22 cellular contexts compared by ENCODE assay signal in the genomic region with DNA sequence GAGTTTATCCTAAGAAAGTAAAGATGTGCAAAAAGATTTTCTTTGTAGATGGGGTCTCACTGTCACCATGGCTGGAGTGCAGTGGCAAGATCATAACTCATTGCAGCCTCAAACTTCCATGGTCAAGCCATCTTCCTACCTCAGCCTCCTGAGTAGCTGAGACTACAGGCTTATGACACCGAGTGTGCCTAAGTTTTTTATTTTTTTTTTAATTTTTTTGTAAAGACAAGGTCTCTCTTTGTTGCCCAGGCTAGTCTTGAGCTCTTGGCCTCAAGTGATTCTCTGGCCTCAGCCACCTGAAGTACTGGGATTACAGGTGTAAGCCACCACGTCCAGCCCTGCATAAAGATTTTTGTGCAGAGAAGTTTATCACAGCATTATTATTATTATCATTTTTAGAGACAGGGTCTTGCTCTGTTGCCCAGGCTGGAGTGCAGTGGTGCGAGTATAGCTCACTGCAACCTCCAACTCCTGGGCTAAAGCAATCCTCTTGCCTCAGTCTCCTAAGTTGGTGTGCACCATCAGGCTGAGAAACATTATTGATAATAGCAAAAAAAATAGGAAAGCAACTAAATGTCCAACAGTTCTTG.
"Had no signal": no experiment of that assay in that cellular context is flagged by ENCODE, and none has a peak within 500 bp of the region (broad histone marks: within the 10 kb centered on the region; RNA-seq: fewer than 3 reads in every experiment).

No MANE protein-coding gene starts in this region.

- H3K4me1 ChIP-seq: parathyroid adenoma, sigmoid colon had no signal

- H3K36me3 ChIP-seq: ascending aorta, esophagus muscularis mucosa, heart right ventricle, sigmoid colon, thoracic aorta had no signal

- H3K4me1 Mint-ChIP-seq: immature natural killer cell had no signal

- H3K27ac Mint-ChIP-seq: activated CD4-positive, alpha-beta T cell treated with anti-CD3 and anti-CD28 coated beads, Interleukin-2, amount 10 ng/mL, durations not matched to agents 7 days and 5 days; activated CD8-positive, alpha-beta T cell treated with anti-CD3 and anti-CD28 coated beads, Interleukin-2, amount 10 ng/mL, durations not matched to agents 7 days and 5 days; activated naive CD4-positive, alpha-beta T cell treated with anti-CD3 and anti-CD28 coated beads, Interleukin-2, amount 10 ng/mL, durations not matched to agents 7 days and 5 days; activated T-cell treated with anti-CD3 and anti-CD28 coated beads, Interleukin-2, amount 50 U/mL, for 24 hours; immature natural killer cell; mesothelial cell of epicardium had no signal

- H3K79me2 ChIP-seq: parathyroid adenoma had no signal

- H3K9me3 ChIP-seq: ascending aorta, esophagus muscularis mucosa, heart right ventricle, sigmoid colon, thoracic aorta had no signal

- DNase-seq: activated CD4-positive, alpha-beta T cell treated with anti-CD3 and anti-CD28 coated beads, Interleukin-2, amount 10 ng/mL, durations not matched to agents 7 days and 5 days; activated CD8-positive, alpha-beta T cell treated with anti-CD3 and anti-CD28 coated beads, Interleukin-2, amount 10 ng/mL, durations not matched to agents 7 days and 5 days; activated naive CD4-positive, alpha-beta T cell treated with anti-CD3 and anti-CD28 coated beads, Interleukin-2, amount 10 ng/mL, durations not matched to agents 7 days and 5 days; activated T-cell treated with anti-CD3 and anti-CD28 coated beads, Interleukin-2, amount 50 U/mL, for 24 hours; cerebellar nuclear complex; cortex of kidney; effector CD4-positive, alpha-beta T cell; heart right ventricle; immature natural killer cell; left ventricle myocardium superior; sigmoid colon; stimulated activated CD4-positive, alpha-beta T cell treated with anti-CD3 and anti-CD28 coated beads, Interleukin-4, amount 100 ng/mL, for 4 hours; stimulated activated naive B cell treated with anti-CD40 and anti-IgM and Interleukin-4, amounts not matched to agents 10 μg/mL and 1 μg/mL and 100 μg/mL, for 72 hours; T1000 had no signal

- H2AFZ ChIP-seq: parathyroid adenoma had no signal

- H3K27ac ChIP-seq: parathyroid adenoma had no signal

- H3K27me3 ChIP-seq: ascending aorta, esophagus muscularis mucosa, heart right ventricle, sigmoid colon had no signal

- H3K4me3 ChIP-seq: ascending aorta, esophagus muscularis mucosa, heart right ventricle, sigmoid colon, thoracic aorta had no signal

- FAIRE-seq: bronchial epithelial cell had no signal

- H3K36me3 Mint-ChIP-seq: activated naive CD4-positive, alpha-beta T cell treated with anti-CD3 and anti-CD28 coated beads, Interleukin-2, amount 10 ng/mL, durations not matched to agents 7 days and 5 days; mesothelial cell of epicardium; natural killer cell treated with Interleukin-12 subunit alpha and Interleukin-12 subunit beta and Interleukin-15 and Interleukin-18, amount 100 ng/mL, for 72 hours had no signal

- H3K9me3 Mint-ChIP-seq: activated CD4-positive, alpha-beta T cell treated with anti-CD3 and anti-CD28 coated beads, Interleukin-2, amount 10 ng/mL, durations not matched to agents 7 days and 5 days; activated naive CD4-positive, alpha-beta T cell treated with anti-CD3 and anti-CD28 coated beads, Interleukin-2, amount 10 ng/mL, durations not matched to agents 7 days and 5 days; activated T-cell treated with anti-CD3 and anti-CD28 coated beads, Interleukin-2, amount 50 U/mL, for 24 hours; immature natural killer cell; mesothelial cell of epicardium; natural killer cell treated with Interleukin-12 subunit alpha and Interleukin-12 subunit beta and Interleukin-15 and Interleukin-18, amount 100 ng/mL, for 72 hours; stimulated activated naive B cell treated with anti-CD40 and anti-IgM and Interleukin-4, amounts not matched to agents 10 μg/mL and 1 μg/mL and 100 μg/mL, for 72 hours had no signal

- ATAC-seq: activated CD4-positive, CD25-positive, alpha-beta regulatory T cell treated with anti-CD3 and anti-CD28 coated beads, Interleukin-2, amount 50 U/mL, for 24 hours; activated CD8-positive, alpha-beta T cell treated with anti-CD3 and anti-CD28 coated beads, Interleukin-2, amount 10 ng/mL, durations not matched to agents 7 days and 5 days; heart right ventricle; left ventricle myocardium superior; natural killer cell treated with Interleukin-12 subunit alpha and Interleukin-12 subunit beta and Interleukin-15 and Interleukin-18, amount 100 ng/mL, for 72 hours; stimulated activated naive B cell treated with anti-CD40 and anti-IgM and Interleukin-4, amounts not matched to agents 10 μg/mL and 1 μg/mL and 100 μg/mL, for 72 hours had no signal

- H3K4me3 Mint-ChIP-seq: activated CD4-positive, alpha-beta T cell treated with anti-CD3 and anti-CD28 coated beads, Interleukin-2, amount 10 ng/mL, durations not matched to agents 7 days and 5 days; activated CD8-positive, alpha-beta T cell treated with anti-CD3 and anti-CD28 coated beads, Interleukin-2, amount 10 ng/mL, durations not matched to agents 7 days and 5 days; activated naive CD4-positive, alpha-beta T cell treated with anti-CD3 and anti-CD28 coated beads, Interleukin-2, amount 10 ng/mL, durations not matched to agents 7 days and 5 days; activated T-cell treated with anti-CD3 and anti-CD28 coated beads, Interleukin-2, amount 50 U/mL, for 24 hours; immature natural killer cell; mesothelial cell of epicardium; natural killer cell treated with Interleukin-12 subunit alpha and Interleukin-12 subunit beta and Interleukin-15 and Interleukin-18, amount 100 ng/mL, for 72 hours; stimulated activated naive B cell treated with anti-CD40 and anti-IgM and Interleukin-4, amounts not matched to agents 10 μg/mL and 1 μg/mL and 100 μg/mL, for 72 hours had no signal

- H3K9ac ChIP-seq: parathyroid adenoma had no signal

- H3K27me3 Mint-ChIP-seq: activated CD4-positive, alpha-beta T cell treated with anti-CD3 and anti-CD28 coated beads, Interleukin-2, amount 10 ng/mL, durations not matched to agents 7 days and 5 days; activated naive CD4-positive, alpha-beta T cell treated with anti-CD3 and anti-CD28 coated beads, Interleukin-2, amount 10 ng/mL, durations not matched to agents 7 days and 5 days; activated T-cell treated with anti-CD3 and anti-CD28 coated beads, Interleukin-2, amount 50 U/mL, for 24 hours; natural killer cell treated with Interleukin-12 subunit alpha and Interleukin-12 subunit beta and Interleukin-15 and Interleukin-18, amount 100 ng/mL, for 72 hours; stimulated activated naive B cell treated with anti-CD40 and anti-IgM and Interleukin-4, amounts not matched to agents 10 μg/mL and 1 μg/mL and 100 μg/mL, for 72 hours had no signal
